Comparison of ENCODE assay signal across 15 cellular contexts in the genomic region with DNA sequence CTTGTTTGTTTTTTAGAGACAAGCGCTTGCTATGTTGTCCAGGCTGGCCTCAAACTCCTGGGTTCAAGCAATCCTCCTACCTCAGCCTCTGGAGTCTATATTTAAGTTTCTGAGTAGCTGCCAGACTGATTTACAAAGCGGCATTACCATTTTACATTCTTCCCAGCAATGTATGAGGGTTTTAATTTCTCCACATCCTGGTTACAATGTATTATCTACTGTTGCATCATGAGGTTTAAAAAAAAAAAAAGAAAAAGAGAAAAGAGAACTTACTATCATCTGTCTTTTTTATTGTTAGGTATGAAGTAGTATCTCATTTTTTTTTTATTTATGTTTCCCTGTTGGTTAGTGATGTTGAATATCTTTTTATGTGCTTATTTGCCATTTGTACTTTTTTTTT.
"Had no signal": no experiment of that assay in that cellular context is flagged by ENCODE, and none has a peak within 500 bp of the region (broad histone marks: within the 10 kb centered on the region; RNA-seq: fewer than 3 reads in every experiment).

No MANE protein-coding gene starts in this region.

- H3K9me3 ChIP-seq: transverse colon, vagina had no signal

- H3K36me3 ChIP-seq: transverse colon, vagina had no signal

- DNase-seq: activated B cell treated with CpG ODN at 0.5 μM for 24 hours; activated CD4-positive, alpha-beta T cell treated with anti-CD3 and anti-CD28 coated beads, Interleukin-2, amount 10 ng/mL, durations not matched to agents 24 days and 14 days; activated CD8-positive, alpha-beta memory T cell treated with anti-CD3 and anti-CD28 coated beads, Interleukin-2, amount 50 U/mL, for 4 hours; activated CD8-positive, alpha-beta T cell treated with anti-CD3 and anti-CD28 coated beads, Interleukin-2, amount 10 ng/mL, durations not matched to agents 7 days and 5 days; activated gamma-delta T cell treated with Interleukin-2 at 50 U/mL for 16 hours; anterior cingulate cortex; effector CD8-positive, alpha-beta T cell; head of caudate nucleus; immature natural killer cell; mesenchymal stem cell; occipital lobe; stimulated activated naive B cell treated with anti-CD40 and anti-IgM and Interleukin-4, amounts not matched to agents 10 μg/mL and 1 μg/mL and 100 μg/mL, for 72 hours; substantia nigra; transverse colon had no signal

- H3K4me1 ChIP-seq: transverse colon, vagina had no signal

- H3K27ac ChIP-seq: transverse colon, vagina had no signal

- ATAC-seq: activated CD8-positive, alpha-beta T cell treated with anti-CD3 and anti-CD28 coated beads, Interleukin-2, amount 10 ng/mL, durations not matched to agents 7 days and 5 days; stimulated activated naive B cell treated with anti-CD40 and anti-IgM and Interleukin-4, amounts not matched to agents 10 μg/mL and 1 μg/mL and 100 μg/mL, for 72 hours had no signal

- H3K27me3 ChIP-seq: transverse colon, vagina had no signal

- H3K4me3 ChIP-seq: transverse colon, vagina had no signal
